ENCODE assay signal across 11 cellular contexts in genomic region chr9:127835930-127836586, GRCh38. TPM values are rescaled to one million over a fixed set of nuclear protein-coding genes. Genes with fewer than 3 reads are reported as not detected.
A peak's percentile ranks its signal among the peaks of the same experiment; 100 is the strongest.
DNase-seq lines count a peak whose midpoint lies in the region; ATAC-seq and TF ChIP-seq lines count a peak whose summit lies in the region.
"Had no signal": no experiment of that assay in that cellular context is flagged by ENCODE, and none has a peak within 500 bp of the region (broad histone marks: within the 10 kb centered on the region; RNA-seq: fewer than 3 reads in every experiment).

No MANE protein-coding gene starts in this region.

- WGBS in testis, 2 donors = 44 to 50% methylated on average over 16 to 19 of the region's 19 CpGs

- H3K27me3 ChIP-seq in brain microvascular endothelial cell (replicated peaks) = no peaks in the 10 kb centered on the region
- H3K27me3 ChIP-seq in testis = no peaks in the 10 kb centered on the region

- no peaks in the 10 kb centered on the region for H3K9me3 ChIP-seq in testis

- H3K4me3 ChIP-seq in brain microvascular endothelial cell (ENCODE audit: low read depth, low read length) (no peak overlapping the region), testis (no peak overlapping the region)

- H3K4me1 ChIP-seq in testis = peaks cover 74% of the 10 kb centered on the region

- in situ Hi-C loops in brain microvascular endothelial cell (cut with HindIII; ENCODE audit: low pct_ligation_motif_present, low sequenced_read_pairs) = no loop called here

- ATAC-seq in HG03025 (IDR thresholded peaks at IDR 0.05; ENCODE audit: low FRiP score, unreplicated experiment) = no peak
- ATAC-seq in HG03159 (IDR thresholded peaks at IDR 0.05; ENCODE audit: unreplicated experiment) = no peak

- no peak for TF ChIP-seq POLR2A in testis (IDR thresholded peaks at IDR 0.05)

- intact Hi-C loops in testis (cut with DNase I; ENCODE audit: low total_unique reads) = no loop called here

- DNase-seq in activated CD4-positive, alpha-beta T cell treated with anti-CD3 and anti-CD28 coated beads for 48 hours = peak; percentile 57
- DNase-seq in activated CD4-positive, alpha-beta T cell treated with anti-CD3 and anti-CD28 coated beads, Interleukin-2, amount 50 U/mL, for 1 hour = no peak
- DNase-seq in brain microvascular endothelial cell (peak; percentile 82), medulla oblongata (ENCODE audit: extremely low spot score) (peak; percentile 29), testis (no peak), DMS 273 treated with DMSO at 0.1 percent for 48 hours (lab: John Stamatoyannopoulos, UW) (no peak)
- DNase-seq: ACHN; activated naive CD8-positive, alpha-beta T cell treated with anti-CD3 and anti-CD28 coated beads, Interleukin-2, amount 10 ng/mL, durations not matched to agents 7 days and 5 days; NCI-H510A had no signal

- TF ChIP-seq CTCF in brain microvascular endothelial cell (IDR thresholded peaks at IDR 0.05; ENCODE audit: low read depth, low read length, missing control alignments) = no peak
- no peak for TF ChIP-seq CTCF in testis (IDR thresholded peaks at IDR 0.05)

- peaks cover 3% of the 10 kb centered on the region for H3K36me3 ChIP-seq in brain microvascular endothelial cell (replicated peaks)
- H3K36me3 ChIP-seq in testis (ENCODE audit: low read depth, missing control alignments) = no peaks in the 10 kb centered on the region

- H3K27ac ChIP-seq in brain microvascular endothelial cell (peak overlapping the region; percentile 92), testis (peak overlapping the region; percentile 9 to 85)

RNA-seq across cellular contexts. Expression of gene ENG, which starts 18.4 kb away (rescaled TPM):
- 100 to 1,000 TPM; 132 to 214 TPM for total RNA-seq in testis
- 144 TPM for polyA plus RNA-seq in testis (ENCODE audit: insufficient read depth, low read depth, low replicate concordance)

RNA-seq across cellular contexts. Expression of gene FPGS, which starts 33.4 kb away (rescaled TPM):
- 100 to 1,000 TPM in 1 of 2 donors, 10 to 100 TPM in 1; 99.3 to 105 TPM for total RNA-seq in testis
- 37.9 TPM for polyA plus RNA-seq in testis (ENCODE audit: insufficient read depth, low read depth, low replicate concordance)

RNA-seq across cellular contexts. Expression of gene AK1, which starts 41.4 kb away (rescaled TPM):
- total RNA-seq in testis = 100 to 1,000 TPM in 1 of 2 donors, 10 to 100 TPM in 1; 86.7 to 103 TPM
- polyA plus RNA-seq in testis (ENCODE audit: insufficient read depth, low read depth, low replicate concordance) = 154 TPM

RNA-seq across cellular contexts. Expression of gene CDK9, which starts 50.2 kb away (rescaled TPM):
- total RNA-seq in testis = 100 to 1,000 TPM; 136 to 163 TPM
- polyA plus RNA-seq in testis (ENCODE audit: insufficient read depth, low read depth, low replicate concordance) = 77.1 TPM

RNA-seq across cellular contexts. Expression of gene SH2D3C, which starts 57.6 kb away (rescaled TPM):
- 1 to 10 TPM; 6.6 to 9.6 TPM for total RNA-seq in testis
- polyA plus RNA-seq in testis (ENCODE audit: insufficient read depth, low read depth, low replicate concordance) = 8.8 TPM

Comparison
In these comparisons a context has a peak if more than half of its experiments do, and no peak if none do; other contexts are left out.
1. DNase-seq: peak in activated CD4-positive, alpha-beta T cell treated with anti-CD3 and anti-CD28 coated beads for 48 hours (single experiment), brain microvascular endothelial cell (single experiment) and medulla oblongata (single experiment); none in activated CD4-positive, alpha-beta T cell treated with anti-CD3 and anti-CD28 coated beads, Interleukin-2, amount 50 U/mL, for 1 hour (single experiment), testis (single experiment) and DMS 273 treated with DMSO at 0.1 percent for 48 hours (single experiment).